Comparison of ENCODE assay signal across 14 cellular contexts in genomic region chr17:82645516-82645915, GRCh38. TPM values are rescaled to one million over a fixed set of nuclear protein-coding genes. Genes with fewer than 3 reads are reported as not detected.
DNase-seq lines count a peak whose midpoint lies in the region; ATAC-seq and TF ChIP-seq lines count a peak whose summit lies in the region.
"Had no signal": no experiment of that assay in that cellular context is flagged by ENCODE, and none has a peak within 500 bp of the region (broad histone marks: within the 10 kb centered on the region; RNA-seq: fewer than 3 reads in every experiment).

No MANE protein-coding gene starts in this region.

- no peak overlapping the region for H3K4me3 ChIP-seq in IMR-90 (ENCODE audit: insufficient read depth, low read depth, low read length)
- H3K4me3 ChIP-seq in Karpas-422 (ENCODE audit: low read length): no peak overlapping the region
- no peak overlapping the region for H3K4me3 ChIP-seq in vagina

- in situ Hi-C loops in IMR-90 (cut with MboI; ENCODE audit: low sequenced_read_pairs): no loop called here

- no peak overlapping the region for H3K4ac ChIP-seq in IMR-90 (ENCODE audit: low read depth, low read length)

- H3K36me3 Mint-ChIP-seq in T-helper 1 cell treated with Interleukin-12 subunit alpha and Interleukin-12 subunit beta and Interleukin-4 antibody, amounts not matched to agents 30 μg/mL and 1 μg/mL, for 36 hours (ENCODE audit: low read depth): peaks cover 14% of the 10 kb centered on the region
- H3K36me3 Mint-ChIP-seq in brain (peaks cover 57% of the 10 kb centered on the region), neural crest cell (ENCODE audit: low read depth) (no peaks in the 10 kb centered on the region)

- TF ChIP-seq RAD21 in IMR-90 (IDR thresholded peaks at IDR 0.05; ENCODE audit: low read length): no peak

- no peak overlapping the region for H3K56ac ChIP-seq in IMR-90 (ENCODE audit: extremely low read depth, insufficient read depth, low read length)

- no peak overlapping the region for H3K23ac ChIP-seq in IMR-90 (ENCODE audit: low read depth, low read length)

- no peak overlapping the region for H3K18ac ChIP-seq in IMR-90 (ENCODE audit: low read depth, low read length)

- CTCF ChIA-PET in IMR-90 (lab: Yijun Ruan, JAX): no interaction called here

- no peak for TF ChIP-seq CTCF in IMR-90 (conservative IDR thresholded peaks at IDR 0.05; ENCODE audit: low read depth, low read length)
- TF ChIP-seq CTCF in brain (conservative IDR thresholded peaks at IDR 0.05): no peak
- TF ChIP-seq CTCF in neural crest cell (conservative IDR thresholded peaks at IDR 0.05): no peak
- TF ChIP-seq CTCF in vagina (IDR thresholded peaks at IDR 0.05): no peak

- no peaks in the 10 kb centered on the region for H3K9me2 ChIP-seq in Karpas-422 (replicated peaks; ENCODE audit: insufficient read depth, low read length)

- H4K8ac ChIP-seq in IMR-90 (ENCODE audit: low read depth in 2 of 2, low read length in 2 of 2): no peak overlapping the region

- H3K27ac Mint-ChIP-seq in T-helper 1 cell treated with Interleukin-12 subunit alpha and Interleukin-12 subunit beta and Interleukin-4 antibody, amounts not matched to agents 30 μg/mL and 1 μg/mL, for 36 hours: peak overlapping the region; percentile 9
- H3K27ac Mint-ChIP-seq in brain: peak overlapping the region in 2 of 5 experiments; percentile 73 to 93
- no peak overlapping the region for H3K27ac Mint-ChIP-seq in neural crest cell (ENCODE audit: unreplicated experiment)

- H4K20me1 ChIP-seq in IMR-90 (ENCODE audit: insufficient read depth, low read length): peaks cover 69% of the 10 kb centered on the region
- peaks cover 46% of the 10 kb centered on the region for H4K20me1 ChIP-seq in Karpas-422 (ENCODE audit: insufficient read depth, low read depth, low read length)

- peaks cover 4% of the 10 kb centered on the region for H3K9me1 ChIP-seq in IMR-90 (ENCODE audit: insufficient read depth, low read length)

- H2AK9ac ChIP-seq in IMR-90 (replicated peaks; ENCODE audit: low read depth, low read length, poor library complexity): no peak overlapping the region

- no peak overlapping the region for H2BK5ac ChIP-seq in IMR-90 (ENCODE audit: low read depth, low read length, poor library complexity, severe bottlenecking)

- dilution Hi-C loops in IMR-90 (cut with HindIII; ENCODE audit: low sequenced_read_pairs, unreplicated experiment): no loop called here

- no peak overlapping the region for H3K4me2 ChIP-seq in IMR-90 (ENCODE audit: low read depth, low read length)
- no peak overlapping the region for H3K4me2 ChIP-seq in Karpas-422 (ENCODE audit: low read depth, low read length, poor library complexity, severe bottlenecking)

- no peak overlapping the region for H2AFZ ChIP-seq in IMR-90 (replicated peaks; ENCODE audit: low read length, poor library complexity)
- no peak overlapping the region for H2AFZ ChIP-seq in Karpas-422 (ENCODE audit: low read length)

- no peak overlapping the region for H2BK120ac ChIP-seq in IMR-90 (ENCODE audit: low read depth, low read length)

- H3K27ac ChIP-seq in IMR-90 (ENCODE audit: insufficient read depth, low read length) (no peak overlapping the region), Karpas-422 (ENCODE audit: low read length) (no peak overlapping the region), vagina (no peak overlapping the region)

- H4K5ac ChIP-seq in IMR-90 (ENCODE audit: low read depth, low read length): no peak overlapping the region

- WGBS in IMR-90 (ENCODE audit: extremely low coverage in 2 of 2, insufficient read length in 1 of 2), 2 experiments: 83% methylated on average over 2 of the region's 4 CpGs; no CpG with 5 or more reads in 1 of the 2 experiments

- no peak overlapping the region for H2BK15ac ChIP-seq in IMR-90 (ENCODE audit: low read depth, low read length)

- peaks cover 76% of the 10 kb centered on the region for H3K79me2 ChIP-seq in Karpas-422 (ENCODE audit: low read length)

- H3K14ac ChIP-seq in IMR-90 (replicated peaks; ENCODE audit: low read depth, low read length): no peak overlapping the region

- no peak for ATAC-seq in IMR-90 (ENCODE audit: low read depth)
- ATAC-seq in GM18505 (IDR thresholded peaks at IDR 0.05; ENCODE audit: unreplicated experiment): no peak

- H3K4me1 Mint-ChIP-seq in T-helper 1 cell treated with Interleukin-12 subunit alpha and Interleukin-12 subunit beta and Interleukin-4 antibody, amounts not matched to agents 30 μg/mL and 1 μg/mL, for 36 hours (ENCODE audit: low read depth): peaks cover 18% of the 10 kb centered on the region
- H3K4me1 Mint-ChIP-seq in brain (peaks cover 47% of the 10 kb centered on the region), neural crest cell (peaks cover 15% of the 10 kb centered on the region)

- intact Hi-C loops in IMR-90 (cut with micrococcal nuclease) (no loop called here), vagina (cut with DNase I) (loop anchor here (5.0 kb wide), 1 partner anchor 182 kb away; no protein-coding TSS in a partner anchor)

- H3K9me3 ChIP-seq in IMR-90 (ENCODE audit: control insufficient read depth, insufficient read depth, low read length) (no peaks in the 10 kb centered on the region), Karpas-422 (ENCODE audit: low read length) (no peaks in the 10 kb centered on the region), vagina (no peaks in the 10 kb centered on the region)

- H3K27me3 Mint-ChIP-seq in T-helper 1 cell treated with Interleukin-12 subunit alpha and Interleukin-12 subunit beta and Interleukin-4 antibody, amounts not matched to agents 30 μg/mL and 1 μg/mL, for 36 hours (ENCODE audit: low read depth): no peaks in the 10 kb centered on the region
- peaks cover 16% of the 10 kb centered on the region for H3K27me3 Mint-ChIP-seq in brain
- H3K27me3 Mint-ChIP-seq in neural crest cell (ENCODE audit: low read depth): no peaks in the 10 kb centered on the region

- H3K79me1 ChIP-seq in IMR-90 (ENCODE audit: low read depth in 1 of 2, low read length in 2 of 2): peaks cover 28 to 43% of the 10 kb centered on the region in 2 experiments

- no peak overlapping the region for H2BK20ac ChIP-seq in IMR-90 (ENCODE audit: low read depth, low read length)

- H2AK5ac ChIP-seq in IMR-90 (ENCODE audit: low read depth, low read length): no peak overlapping the region

- peak overlapping the region; percentile 82 for H3K4me3 Mint-ChIP-seq in T-helper 1 cell treated with Interleukin-12 subunit alpha and Interleukin-12 subunit beta and Interleukin-4 antibody, amounts not matched to agents 30 μg/mL and 1 μg/mL, for 36 hours
- H3K4me3 Mint-ChIP-seq in brain: peak overlapping the region; percentile 87 to 92 (median 88)
- H3K4me3 Mint-ChIP-seq in neural crest cell: peak overlapping the region; percentile 90

- TF ChIP-seq POLR2A in IMR-90 (IDR thresholded peaks at IDR 0.05; ENCODE audit: low read depth, low read length): no peak
- no peak for TF ChIP-seq POLR2A in vagina (IDR thresholded peaks at IDR 0.05)
- no peak for TF ChIP-seq POLR2A in GM18505 (IDR thresholded peaks at IDR 0.05; ENCODE audit: borderline replicate concordance, extremely low read depth, insufficient read depth, insufficient read length)

- H3K9ac ChIP-seq in IMR-90 (ENCODE audit: low read depth, low read length) (no peak overlapping the region), Karpas-422 (ENCODE audit: low read length) (no peak overlapping the region)

- H3K9me3 Mint-ChIP-seq in T-helper 1 cell treated with Interleukin-12 subunit alpha and Interleukin-12 subunit beta and Interleukin-4 antibody, amounts not matched to agents 30 μg/mL and 1 μg/mL, for 36 hours: no peaks in the 10 kb centered on the region
- H3K9me3 Mint-ChIP-seq in brain (no peaks in the 10 kb centered on the region), neural crest cell (no peaks in the 10 kb centered on the region)

- BruUV-seq in IMR-90 (replicated peaks; lab: Mats Ljungman, UMichigan): no TSS peak

- POLR2A ChIA-PET in IMR-90 (lab: Charles Lee; ENCODE audit: unreplicated experiment): no interaction called here

- H4K91ac ChIP-seq in IMR-90 (ENCODE audit: insufficient read depth, low read depth, low read length): no peak overlapping the region

- H3K27me3 ChIP-seq in IMR-90 (ENCODE audit: control insufficient read depth, insufficient read depth, low read length) (no peaks in the 10 kb centered on the region), Karpas-422 (ENCODE audit: low read length) (no peaks in the 10 kb centered on the region), vagina (no peaks in the 10 kb centered on the region)

- H3K36me3 ChIP-seq in IMR-90 (ENCODE audit: control insufficient read depth, insufficient read depth, low read length) (peaks cover 29% of the 10 kb centered on the region), Karpas-422 (ENCODE audit: insufficient read depth, low read length) (peaks cover 26% of the 10 kb centered on the region), vagina (peaks cover 0 to 36% of the 10 kb centered on the region in 2 donors)

- H3K4me1 ChIP-seq in IMR-90 (ENCODE audit: control insufficient read depth, insufficient read depth, low read length): peaks cover 5% of the 10 kb centered on the region; the same call in 1 of the 2 replicates
- peaks cover 8% of the 10 kb centered on the region for H3K4me1 ChIP-seq in Karpas-422 (ENCODE audit: low read length)
- peaks cover 41% of the 10 kb centered on the region for H3K4me1 ChIP-seq in vagina

- DNase-seq in T-helper 1 cell (no peak), IMR-90 (peak; percentile 50), neural crest cell (ENCODE audit: low read depth, low spot score) (no peak), Karpas-422 (no peak), vagina (ENCODE audit: extremely low spot score in 2 of 2) (no peak)
- DNase-seq: 8988T; DMS153; hippocampal formation; KG1; NCI-H2029; stimulated activated CD4-positive, alpha-beta T cell treated with anti-CD3 and anti-CD28 coated beads, Interleukin-2, amount 100 ng/mL, for 48 hours had no signal

TF ChIP-seq in IMR-90, 13 proteins besides CTCF, POLR2A, EP300 and RAD21 (continues in another document):
- no peak for TF ChIP-seq SMC3 (IDR thresholded peaks at IDR 0.05; ENCODE audit: low read depth, low read length)
- no peak for TF ChIP-seq BHLHE40 (IDR thresholded peaks at IDR 0.05; ENCODE audit: low read depth, low read length)

RNA-seq across cellular contexts. Expression of gene WDR45B, which starts 2.7 kb away (rescaled TPM):
- total RNA-seq in IMR-90 (2012; rRNA removed) (65.8 and 98.2 TPM in 2 replicates), neural crest cell (57.1 and 64.6 TPM in 2 replicates), vagina (86.4 TPM)
- polyA plus RNA-seq in IMR-90 (2012; rRNA removed) (99.1 and 110 TPM in 2 replicates), brain (ENCODE audit: insufficient read depth, low read depth, low replicate concordance) (72.9 TPM)
- 56.2 and 79.8 TPM in 2 replicates for polyA plus RNA-seq in IMR-90 (2012; cell fraction: cytosol; rRNA removed)
- 92.4 and 155 TPM in 2 replicates for polyA plus RNA-seq in IMR-90 (2012; cell fraction: nucleus; rRNA removed; ENCODE audit: low replicate concordance)
- 55.8 and 58.9 TPM in 2 replicates for total RNA-seq in Karpas-422 (2014; rRNA removed; shearing (Covaris generic); ENCODE audit: low replicate concordance)

RNA-seq across cellular contexts. Expression of gene RAB40B, which starts 53.0 kb away (rescaled TPM):
- total RNA-seq in IMR-90 (2012; rRNA removed): 10.8 and 14.9 TPM in 2 replicates
- 20.0 and 26.1 TPM in 2 replicates for polyA plus RNA-seq in IMR-90 (2012; rRNA removed)
- polyA plus RNA-seq in IMR-90 (2012; cell fraction: cytosol; rRNA removed): 22.2 and 40.3 TPM in 2 replicates
- 16.9 and 51.7 TPM in 2 replicates for polyA plus RNA-seq in IMR-90 (2012; cell fraction: nucleus; rRNA removed; ENCODE audit: low replicate concordance)
- polyA plus RNA-seq in brain (ENCODE audit: insufficient read depth, low read depth, low replicate concordance): 31.1 TPM
- total RNA-seq in neural crest cell: 5.6 and 8.9 TPM in 2 replicates
- total RNA-seq in Karpas-422 (2014; rRNA removed; shearing (Covaris generic); ENCODE audit: low replicate concordance): 1.7 and 1.8 TPM in 2 replicates
- total RNA-seq in vagina: 29.2 TPM
